Comparison of ENCODE assay signal across 20 cellular contexts in genomic region chr10:17141504-17142229, GRCh38. TPM values are rescaled to one million over a fixed set of nuclear protein-coding genes. Genes with fewer than 3 reads are reported as not detected.
DNase-seq lines count a peak whose midpoint lies in the region; ATAC-seq, FAIRE-seq and TF ChIP-seq lines count a peak whose summit lies in the region.
"Had no signal": no experiment of that assay in that cellular context is flagged by ENCODE, and none has a peak within 500 bp of the region (broad histone marks: within the 10 kb centered on the region; RNA-seq: fewer than 3 reads in every experiment).

No MANE protein-coding gene starts in this region.

- peak; percentile 6 for FAIRE-seq in H54 (lab: Jason Lieb, UNC)
- FAIRE-seq: D721Med, RCC 7860 had no signal

- H3K4me1 Mint-ChIP-seq in activated T-cell treated with anti-CD3 and anti-CD28 coated beads, Interleukin-2, amount 50 U/mL, for 72 hours (ENCODE audit: low read depth): peaks cover 37% of the 10 kb centered on the region
- peaks cover 33% of the 10 kb centered on the region for H3K4me1 Mint-ChIP-seq in T-helper 2 cell treated with Interferon-gamma antibody and Interleukin-4, amounts not matched to agents 5 μg/mL and 100 μg/mL, for 36 hours (ENCODE audit: low read depth)

- no peaks in the 10 kb centered on the region for H3K27me3 Mint-ChIP-seq in activated T-cell treated with anti-CD3 and anti-CD28 coated beads, Interleukin-2, amount 50 U/mL, for 72 hours (ENCODE audit: low read depth)
- peaks cover 8% of the 10 kb centered on the region for H3K27me3 Mint-ChIP-seq in T-helper 2 cell treated with Interferon-gamma antibody and Interleukin-4, amounts not matched to agents 5 μg/mL and 100 μg/mL, for 36 hours (ENCODE audit: low read depth)

- DNase-seq in activated T-cell treated with anti-CD3 and anti-CD28 coated beads, Interleukin-2, amount 50 U/mL, for 72 hours: no peak
- no peak for DNase-seq in activated T-cell treated with anti-CD3 and anti-CD28 coated beads for 4 hours
- DNase-seq in H54 (ENCODE audit: insufficient read length, low spot score): no peak
- DNase-seq in T-helper 2 cell treated with Interferon-gamma antibody and Interleukin-4, amounts not matched to agents 5 μg/mL and 100 μg/mL, for 36 hours (ENCODE audit: low spot score): no peak
- no peak for DNase-seq in thoracic aorta (ENCODE audit: low spot score)
- no peak for DNase-seq in DMS 273 treated with DMSO at 0.1 percent for 48 hours (lab: John Stamatoyannopoulos, UW)
- DNase-seq in tibial nerve (ENCODE audit: low spot score in 2 of 2): no peak
- DNase-seq in activated gamma-delta T cell treated with Interleukin-2 at 50 U/mL for 16 hours: no peak
- DNase-seq: 8988T, AML-193, C1 segment of cervical spinal cord, H9, KBM-7, NCI-H1105, NCI-H2029 treated with DMSO at 0.1 percent for 48 hours, NCI-H345, NCI-H524 had no signal

- H3K27ac Mint-ChIP-seq in activated T-cell treated with anti-CD3 and anti-CD28 coated beads, Interleukin-2, amount 50 U/mL, for 72 hours: peak overlapping the region; percentile 54
- H3K27ac Mint-ChIP-seq in T-helper 2 cell treated with Interferon-gamma antibody and Interleukin-4, amounts not matched to agents 5 μg/mL and 100 μg/mL, for 36 hours: no peak overlapping the region

- TF ChIP-seq POLR2A in H54 (IDR thresholded peaks at IDR 0.05; ENCODE audit: low read depth, low read length) (no peak), tibial nerve (IDR thresholded peaks at IDR 0.05) (no peak)

- TF ChIP-seq EP300 in tibial nerve (IDR thresholded peaks at IDR 0.05): no peak

- H3K4me1 ChIP-seq in thoracic aorta (ENCODE audit: control insufficient read depth in 1 of 2, low read depth in 2 of 2): peaks cover 15 to 40% of the 10 kb centered on the region in 2 donors
- H3K4me1 ChIP-seq in tibial nerve: peaks cover 0 to 25% (median 0%) of the 10 kb centered on the region in 4 donors
- H3K4me1 ChIP-seq: SJSA1 had no signal

- ATAC-seq in activated T-cell treated with anti-CD3 and anti-CD28 coated beads, Interleukin-2, amount 50 U/mL, for 72 hours (replicated peaks in 1 of 2): no peak
- ATAC-seq in thoracic aorta (ENCODE audit: insufficient number of reproducible peaks, low FRiP score, low read depth): no peak

- H3K27me3 ChIP-seq in thoracic aorta (replicated peaks; ENCODE audit: insufficient read depth) (no peaks in the 10 kb centered on the region), tibial nerve (no peaks in the 10 kb centered on the region)
- H3K27me3 ChIP-seq: SJSA1 had no signal

- H3K36me3 ChIP-seq in thoracic aorta (no peaks in the 10 kb centered on the region), tibial nerve (no peaks in the 10 kb centered on the region)
- H3K36me3 ChIP-seq: SJSA1 had no signal

- H3K9me3 Mint-ChIP-seq in activated T-cell treated with anti-CD3 and anti-CD28 coated beads, Interleukin-2, amount 50 U/mL, for 72 hours: peaks cover 0 to 3% of the 10 kb centered on the region in 2 donors
- H3K9me3 Mint-ChIP-seq in T-helper 2 cell treated with Interferon-gamma antibody and Interleukin-4, amounts not matched to agents 5 μg/mL and 100 μg/mL, for 36 hours: no peaks in the 10 kb centered on the region
- H3K9me3 Mint-ChIP-seq: H9 had no signal

- H3K4me3 Mint-ChIP-seq in activated T-cell treated with anti-CD3 and anti-CD28 coated beads, Interleukin-2, amount 50 U/mL, for 72 hours: no peak overlapping the region
- peak overlapping the region; percentile 38 for H3K4me3 Mint-ChIP-seq in T-helper 2 cell treated with Interferon-gamma antibody and Interleukin-4, amounts not matched to agents 5 μg/mL and 100 μg/mL, for 36 hours
- H3K4me3 Mint-ChIP-seq: H9 had no signal

- TF ChIP-seq CTCF in thoracic aorta (IDR thresholded peaks at IDR 0.05) (no peak), tibial nerve (IDR thresholded peaks at IDR 0.05) (no peak)

- H3K36me3 Mint-ChIP-seq in activated T-cell treated with anti-CD3 and anti-CD28 coated beads, Interleukin-2, amount 50 U/mL, for 72 hours (ENCODE audit: insufficient read depth in 2 of 2): peaks cover 2 to 7% of the 10 kb centered on the region in 2 donors
- H3K36me3 Mint-ChIP-seq in T-helper 2 cell treated with Interferon-gamma antibody and Interleukin-4, amounts not matched to agents 5 μg/mL and 100 μg/mL, for 36 hours (ENCODE audit: low read depth): no peaks in the 10 kb centered on the region

- H3K4me3 ChIP-seq in thoracic aorta (no peak overlapping the region), tibial nerve (no peak overlapping the region)
- H3K4me3 ChIP-seq: SJSA1 had no signal

- H3K9me3 ChIP-seq in thoracic aorta (no peaks in the 10 kb centered on the region), tibial nerve (no peaks in the 10 kb centered on the region)

- WGBS in tibial nerve, 2 donors: 95 to 97% methylated on average over 1 of the region's 1 CpG

- peak overlapping the region; percentile 66 to 73 for H3K27ac ChIP-seq in thoracic aorta
- no peak overlapping the region for H3K27ac ChIP-seq in tibial nerve
- H3K27ac ChIP-seq: SJSA1 had no signal

RNA-seq across cellular contexts. Expression of gene CUBN, which starts 12.1 kb away (rescaled TPM):
- total RNA-seq in activated T-cell treated with anti-CD3 and anti-CD28 coated beads, Interleukin-2, amount 50 U/mL, for 72 hours: under 1 TPM; 0.65 to 0.76 TPM
- total RNA-seq in thoracic aorta (1 to 10 TPM; 4.1 to 4.6 TPM), tibial nerve (10 to 100 TPM in 3 of 4 donors, 1 to 10 TPM in 1; 9.2 to 38.9 (median 25.4) TPM)

RNA-seq across cellular contexts. Expression of gene TRDMT1, which starts 59.8 kb away (rescaled TPM):
- total RNA-seq in activated T-cell treated with anti-CD3 and anti-CD28 coated beads, Interleukin-2, amount 50 U/mL, for 72 hours: 1 to 10 TPM; 5.5 to 8.7 TPM
- 10 to 100 TPM; 12.3 to 21.0 TPM for total RNA-seq in thoracic aorta
- 10 to 100 TPM; 12.9 to 17.5 (median 16.0) TPM for total RNA-seq in tibial nerve

Comparison
In these comparisons a context has a peak if more than half of its experiments do, and no peak if none do; other contexts are left out.
1. H3K27ac ChIP-seq: peak in thoracic aorta (2 of 2); none in tibial nerve (0 of 4).